ENCODE assay signal across 20 cellular contexts in genomic region chr11:66130978-66131377, GRCh38.
"Had no signal": no experiment of that assay in that cellular context is flagged by ENCODE, and none has a peak within 500 bp of the region (broad histone marks: within the 10 kb centered on the region; RNA-seq: fewer than 3 reads in every experiment).

No MANE protein-coding gene starts in this region.

- H3K9me3 ChIP-seq: esophagus muscularis mucosa, prostate gland, upper lobe of left lung had no signal

- H3K27me3 Mint-ChIP-seq: central memory CD8-positive, alpha-beta T cell had no signal

- DNase-seq: activated CD4-positive, alpha-beta T cell treated with anti-CD3 and anti-CD28 coated beads for 48 hours; activated CD8-positive, alpha-beta memory T cell treated with anti-CD3 and anti-CD28 coated beads, Interleukin-2, amount 50 U/mL, for 48 hours; brain microvascular endothelial cell; hippocampal formation; kidney; left ventricle myocardium superior; mesenchymal stem cell; right cardiac atrium; small intestine; stimulated activated CD4-positive, alpha-beta T cell treated with anti-CD3 and anti-CD28 coated beads, Interleukin-4, amount 100 ng/mL, for 4 hours; stimulated activated CD8-positive, alpha-beta memory T cell treated with anti-CD3 and anti-CD28 coated beads, Interleukin-4, amount 100 ng/mL, for 48 hours; stimulated activated naive CD8-positive, alpha-beta T cell treated with anti-CD3 and anti-CD28 coated beads, Interleukin-15, Interleukin-2, amounts not matched to agents 100 U/mL and 50 U/mL, for 24 hours; upper lobe of left lung had no signal

- H3K36me3 ChIP-seq: esophagus muscularis mucosa, prostate gland, upper lobe of left lung had no signal

- FAIRE-seq: kidney, small intestine, TTC549 had no signal

- H3K27ac ChIP-seq: brain microvascular endothelial cell, coronary artery, esophagus muscularis mucosa, prostate gland, upper lobe of left lung had no signal

- H3K9me3 Mint-ChIP-seq: activated naive CD4-positive, alpha-beta T cell treated with anti-CD3 and anti-CD28 coated beads, Interleukin-2, amount 50 U/mL, for 72 hours; central memory CD8-positive, alpha-beta T cell; WTC11 had no signal

- H3K27ac Mint-ChIP-seq: WTC11 had no signal

- H3K4me1 ChIP-seq: prostate gland had no signal

- ATAC-seq: activated naive CD4-positive, alpha-beta T cell treated with anti-CD3 and anti-CD28 coated beads, Interleukin-2, amount 50 U/mL, for 72 hours; left ventricle myocardium superior; right cardiac atrium; stimulated activated naive CD8-positive, alpha-beta T cell treated with anti-CD3 and anti-CD28 coated beads, Interleukin-15, Interleukin-2, amounts not matched to agents 100 U/mL and 50 U/mL, for 24 hours; WTC11 had no signal

- H3K27me3 ChIP-seq: brain microvascular endothelial cell, esophagus muscularis mucosa, upper lobe of left lung had no signal

- H3K36me3 Mint-ChIP-seq: activated naive CD4-positive, alpha-beta T cell treated with anti-CD3 and anti-CD28 coated beads, Interleukin-2, amount 50 U/mL, for 72 hours; WTC11 had no signal

- H3K4me3 Mint-ChIP-seq: central memory CD8-positive, alpha-beta T cell; WTC11 had no signal

- H3K4me3 ChIP-seq: coronary artery, esophagus muscularis mucosa, prostate gland, upper lobe of left lung had no signal
